In the genomic region with DNA sequence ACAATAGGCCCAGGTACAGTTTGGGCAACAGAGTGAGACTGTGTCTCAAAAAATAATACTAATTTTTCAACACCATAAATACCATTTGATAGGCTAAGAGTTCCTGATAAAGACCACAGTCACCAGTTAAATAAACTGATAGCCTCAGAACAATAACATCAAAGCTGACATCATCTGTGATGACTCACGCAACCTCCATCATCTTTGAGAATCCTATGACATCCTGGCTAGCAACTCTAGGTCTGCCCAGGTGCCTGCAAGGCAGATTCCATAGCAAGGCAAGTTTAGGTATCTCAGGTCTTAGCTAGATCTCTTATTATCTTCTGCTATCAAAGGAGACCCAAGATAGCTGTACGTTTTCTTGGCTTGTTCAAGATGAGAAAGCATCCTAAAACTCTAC, we compare ENCODE assay signal across 14 cellular contexts. TPM values are rescaled to one million over a fixed set of nuclear protein-coding genes. Genes with fewer than 3 reads are reported as not detected.
DNase-seq lines count a peak whose midpoint lies in the region; ATAC-seq, FAIRE-seq and TF ChIP-seq lines count a peak whose summit lies in the region.
"Had no signal": no experiment of that assay in that cellular context is flagged by ENCODE, and none has a peak within 500 bp of the region (broad histone marks: within the 10 kb centered on the region; RNA-seq: fewer than 3 reads in every experiment).

No MANE protein-coding gene starts in this region.

- peaks cover 2% of the 10 kb centered on the region for H3K4me1 Mint-ChIP-seq in osteocyte (ENCODE audit: unreplicated experiment)

- peak; percentile 53 to 80 for ATAC-seq in A549
- no peak for ATAC-seq in Right ventricle myocardium superior (ENCODE audit: poor library complexity)
- no peak for ATAC-seq in HG02840 (IDR thresholded peaks at IDR 0.05; ENCODE audit: low FRiP score, unreplicated experiment)

- H3K27ac ChIP-seq in A549 (no peak overlapping the region), HEK293 (ENCODE audit: extremely low read depth, low read depth, low read length) (no peak overlapping the region)
- H3K27ac ChIP-seq: parathyroid adenoma had no signal

- FAIRE-seq in A549 (lab: Jason Lieb, UNC), result no peak

- no peak for TF ChIP-seq POLR2A in A549 (IDR thresholded peaks at IDR 0.05; ENCODE audit: low read length)

- no peak for TF ChIP-seq CTCF in A549 (IDR thresholded peaks at IDR 0.05)
- TF ChIP-seq CTCF in HEK293 (tag by site-specific recombination; IDR thresholded peaks at IDR 0.05), result no peak
- no peak for TF ChIP-seq CTCF in osteocyte (IDR thresholded peaks at IDR 0.05)

- no peaks in the 10 kb centered on the region for H3K9me3 Mint-ChIP-seq in osteocyte (ENCODE audit: unreplicated experiment)
- H3K9me3 Mint-ChIP-seq: activated CD4-positive, alpha-beta memory T cell treated with anti-CD3 and anti-CD28 coated beads for 36 hours; T-helper 1 cell treated with Interleukin-12 subunit alpha and Interleukin-12 subunit beta and Interleukin-4 antibody, amounts not matched to agents 30 μg/mL and 1 μg/mL, for 36 hours had no signal

- WGBS in A549 (ENCODE audit: missing lambda C conversion rate), result 50% methylated on average over 2 of the region's 2 CpGs

- 0 out of 3 replicates have a peak overlapping the region, but pooled peaks have one; percentile 8 for H3K4me2 ChIP-seq in A549

- POLR2A ChIA-PET in A549 (lab: Yijun Ruan, JAX) (interaction anchor here (0.6 kb wide), 2 partner anchors 22 to 259 kb away, joined by 3 read pairs; no protein-coding TSS in a partner anchor), HEK293 (lab: Yijun Ruan, JAX) (no interaction called here)

- no peaks in the 10 kb centered on the region for H3K27me3 Mint-ChIP-seq in osteocyte (ENCODE audit: unreplicated experiment)
- H3K27me3 Mint-ChIP-seq: activated CD4-positive, alpha-beta memory T cell treated with anti-CD3 and anti-CD28 coated beads for 36 hours; brain had no signal

- H3K9me3 ChIP-seq in A549 (no peaks in the 10 kb centered on the region), HEK293 (ENCODE audit: control insufficient read depth, insufficient read depth, low read depth, low read length) (no peaks in the 10 kb centered on the region)

- H3K4me1 ChIP-seq in A549, result peaks cover 9% of the 10 kb centered on the region; the same call in 2 of the 3 replicates
- H3K4me1 ChIP-seq in HEK293 (ENCODE audit: control insufficient read depth, insufficient read depth, low read length), result 0 out of 2 replicates have a peak, but pooled peaks cover 2% of the 10 kb centered on the region
- H3K4me1 ChIP-seq: parathyroid adenoma had no signal

- CTCF ChIA-PET in A549 (lab: Yijun Ruan, JAX) (interaction anchor here (0.6 to 3.1 kb wide), 5 partner anchors 15 to 174 kb away, joined by 3 to 17 read pairs (median 5); no protein-coding TSS in a partner anchor), HEK293 (lab: Yijun Ruan, JAX) (interaction anchor here (0.6 to 0.9 kb wide), 4 partner anchors 16 to 158 kb away, joined by 3 to 4 read pairs (median 3); no protein-coding TSS in a partner anchor)

- H3K4me3 Mint-ChIP-seq in osteocyte (ENCODE audit: unreplicated experiment), result no peak overlapping the region
- H3K4me3 Mint-ChIP-seq: activated CD4-positive, alpha-beta memory T cell treated with anti-CD3 and anti-CD28 coated beads for 36 hours; brain; T-helper 1 cell treated with Interleukin-12 subunit alpha and Interleukin-12 subunit beta and Interleukin-4 antibody, amounts not matched to agents 30 μg/mL and 1 μg/mL, for 36 hours had no signal

- DNase-seq in A549 (ENCODE audit: low read depth in 1 of 2, low spot score in 1 of 2) (peak; percentile 62 to 73), amniotic epithelial cell (ENCODE audit: low read depth) (peak; percentile 64), glomerular visceral epithelial cell (ENCODE audit: extremely low spot score) (peak; percentile 50), cardiac septum (ENCODE audit: low spot score) (no peak), osteocyte (ENCODE audit: extremely low spot score, unreplicated experiment) (no peak), Right ventricle myocardium superior (no peak)
- DNase-seq: activated CD4-positive, alpha-beta memory T cell treated with anti-CD3 and anti-CD28 coated beads for 36 hours; activated effector memory CD4-positive, alpha-beta T cell treated with Interleukin-2 at 50 U/mL for 16 hours; NCI-H2227 treated with DMSO at 0.1 percent for 48 hours had no signal

- H3K36me3 Mint-ChIP-seq in osteocyte (ENCODE audit: unreplicated experiment), result no peaks in the 10 kb centered on the region
- H3K36me3 Mint-ChIP-seq: activated CD4-positive, alpha-beta memory T cell treated with anti-CD3 and anti-CD28 coated beads for 36 hours; brain had no signal

- H3K36me3 ChIP-seq in HEK293 (ENCODE audit: control insufficient read depth in 2 of 2, insufficient read depth in 1 of 2, low read length in 2 of 2), result no peaks in the 10 kb centered on the region

- no peak for TF ChIP-seq RAD21 in A549 (conservative IDR thresholded peaks at IDR 0.05 in 1 of 2, IDR thresholded peaks at IDR 0.05 in 1 of 2)

- intact Hi-C loops in cardiac septum (cut with DNase I), result no loop called here
- intact Hi-C loops in Right ventricle myocardium superior (cut with DNase I), result no loop called here

- H3K27ac Mint-ChIP-seq in osteocyte (ENCODE audit: unreplicated experiment), result no peak overlapping the region
- H3K27ac Mint-ChIP-seq: activated CD4-positive, alpha-beta memory T cell treated with anti-CD3 and anti-CD28 coated beads for 36 hours; brain; T-helper 1 cell treated with Interleukin-12 subunit alpha and Interleukin-12 subunit beta and Interleukin-4 antibody, amounts not matched to agents 30 μg/mL and 1 μg/mL, for 36 hours had no signal

- H3K4me3 ChIP-seq in A549 (no peak overlapping the region), HEK293 (ENCODE audit: low read depth, low read length) (no peak overlapping the region)

- TF ChIP-seq EP300 in A549 (IDR thresholded peaks at IDR 0.05), result no peak

TF ChIP-seq in A549, 52 proteins besides CTCF, POLR2A, EP300 and RAD21:
- TF ChIP-seq FOSL2 (IDR thresholded peaks at IDR 0.05), result 0 out of 2 replicates have a peak, but pooled peaks have one; percentile 27
- peak; percentile 83 for TF ChIP-seq FOSL2 (CRISPR knock-in tag; IDR thresholded peaks at IDR 0.05)
- TF ChIP-seq, protein P1, sequence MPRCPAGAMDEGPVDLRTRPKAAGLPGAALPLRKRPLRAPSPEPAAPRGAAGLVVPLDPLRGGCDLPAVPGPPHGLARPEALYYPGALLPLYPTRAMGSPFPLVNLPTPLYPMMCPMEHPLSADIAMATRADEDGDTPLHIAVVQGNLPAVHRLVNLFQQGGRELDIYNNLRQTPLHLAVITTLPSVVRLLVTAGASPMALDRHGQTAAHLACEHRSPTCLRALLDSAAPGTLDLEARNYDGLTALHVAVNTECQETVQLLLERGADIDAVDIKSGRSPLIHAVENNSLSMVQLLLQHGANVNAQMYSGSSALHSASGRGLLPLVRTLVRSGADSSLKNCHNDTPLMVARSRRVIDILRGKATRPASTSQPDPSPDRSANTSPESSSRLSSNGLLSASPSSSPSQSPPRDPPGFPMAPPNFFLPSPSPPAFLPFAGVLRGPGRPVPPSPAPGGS (IDR thresholded peaks at IDR 0.05), result no peak
- TF ChIP-seq SREBF2 (IDR thresholded peaks at IDR 0.05), result no peak
- no peak for TF ChIP-seq KDM5A (IDR thresholded peaks at IDR 0.05)

TF ChIP-seq in HEK293, 187 proteins besides CTCF, POLR2A, EP300 and RAD21 (continues in another document):
- peak; percentile 59 for TF ChIP-seq ZNF335 (tag by site-specific recombination; conservative IDR thresholded peaks at IDR 0.05)
- TF ChIP-seq ZNF366 (tag by site-specific recombination; conservative IDR thresholded peaks at IDR 0.05), result 0 out of 2 replicates have a peak, but pooled peaks have one; percentile 49
- no peak for TF ChIP-seq REPIN1 (tag by site-specific recombination; IDR thresholded peaks at IDR 0.05; ENCODE audit: low read depth)
- TF ChIP-seq, protein P2, sequence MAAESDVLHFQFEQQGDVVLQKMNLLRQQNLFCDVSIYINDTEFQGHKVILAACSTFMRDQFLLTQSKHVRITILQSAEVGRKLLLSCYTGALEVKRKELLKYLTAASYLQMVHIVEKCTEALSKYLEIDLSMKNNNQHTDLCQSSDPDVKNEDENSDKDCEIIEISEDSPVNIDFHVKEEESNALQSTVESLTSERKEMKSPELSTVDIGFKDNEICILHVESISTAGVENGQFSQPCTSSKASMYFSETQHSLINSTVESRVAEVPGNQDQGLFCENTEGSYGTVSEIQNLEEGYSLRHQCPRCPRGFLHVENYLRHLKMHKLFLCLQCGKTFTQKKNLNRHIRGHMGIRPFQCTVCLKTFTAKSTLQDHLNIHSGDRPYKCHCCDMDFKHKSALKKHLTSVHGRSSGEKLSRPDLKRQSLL (tag by site-specific recombination; IDR thresholded peaks at IDR 0.05), result peak; percentile 89
- TF ChIP-seq ZSCAN30 (tag by site-specific recombination; IDR thresholded peaks at IDR 0.05), result peak; percentile 90
- peak; percentile 63; the same call in 1 of the 2 replicates for TF ChIP-seq ZBTB21 (tag by site-specific recombination; IDR thresholded peaks at IDR 0.05)
- TF ChIP-seq, protein P3, sequence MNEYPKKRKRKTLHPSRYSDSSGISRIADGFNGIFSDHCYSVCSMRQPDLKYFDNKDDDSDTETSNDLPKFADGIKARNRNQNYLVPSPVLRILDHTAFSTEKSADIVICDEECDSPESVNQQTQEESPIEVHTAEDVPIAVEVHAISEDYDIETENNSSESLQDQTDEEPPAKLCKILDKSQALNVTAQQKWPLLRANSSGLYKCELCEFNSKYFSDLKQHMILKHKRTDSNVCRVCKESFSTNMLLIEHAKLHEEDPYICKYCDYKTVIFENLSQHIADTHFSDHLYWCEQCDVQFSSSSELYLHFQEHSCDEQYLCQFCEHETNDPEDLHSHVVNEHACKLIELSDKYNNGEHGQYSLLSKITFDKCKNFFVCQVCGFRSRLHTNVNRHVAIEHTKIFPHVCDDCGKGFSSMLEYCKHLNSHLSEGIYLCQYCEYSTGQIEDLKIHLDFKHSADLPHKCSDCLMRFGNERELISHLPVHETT (tag by site-specific recombination; IDR thresholded peaks at IDR 0.05), result 0 out of 2 replicates have a peak, but pooled peaks have one; percentile 34

RNA-seq across cellular contexts. Expression of a gene that starts 30.5 kb away (rescaled TPM):
- polyA plus RNA-seq in A549 (2011; rRNA removed) (25.0 and 26.8 TPM in 2 replicates), A549 (2017; fragmentation: RNase III; extraction: RNeasy Plus Mini Kit Qiagen cat#74134 plus additional on column Dnase treatment) (29.5 to 32.9 TPM (median 30.0 TPM) in 3 replicates)
- 38.9 and 52.6 TPM in 2 replicates for polyA plus RNA-seq in A549 (2012; cell fraction: cytosol; rRNA removed)
- 85.6 and 111 TPM in 2 replicates for polyA plus RNA-seq in A549 (2012; cell fraction: nucleus; rRNA removed)
- 32.4 and 40.0 TPM in 2 replicates for polyA minus RNA-seq in A549 (2011; rRNA and poly(A)+ RNA removed)
- total RNA-seq in cardiac septum (21.5 TPM), osteocyte (39.9 and 40.6 TPM in 2 replicates), Right ventricle myocardium superior (26.6 TPM)

RNA-seq across cellular contexts. Expression of a gene that starts 47.3 kb away (rescaled TPM):
- polyA plus RNA-seq in A549 (2011; rRNA removed), result 56.5 and 73.6 TPM in 2 replicates
- polyA plus RNA-seq in A549 (2012; cell fraction: cytosol; rRNA removed), result 18.9 and 26.1 TPM in 2 replicates
- 8.9 and 18.9 TPM in 2 replicates for polyA plus RNA-seq in A549 (2012; cell fraction: nucleus; rRNA removed)
- polyA plus RNA-seq in A549 (2017; fragmentation: RNase III; extraction: RNeasy Plus Mini Kit Qiagen cat#74134 plus additional on column Dnase treatment), result 24.8 to 28.5 TPM (median 26.7 TPM) in 3 replicates
- 70.0 and 85.1 TPM in 2 replicates for polyA minus RNA-seq in A549 (2011; rRNA and poly(A)+ RNA removed)
- 15.7 TPM for total RNA-seq in cardiac septum
- total RNA-seq in osteocyte, result 33.9 and 36.6 TPM in 2 replicates
- 14.8 TPM for total RNA-seq in Right ventricle myocardium superior

Comparison
In these comparisons a context has a peak if more than half of its experiments do, and no peak if none do; other contexts are left out.
1. ATAC-seq: peak in A549 (2 of 2); none in Right ventricle myocardium superior (single experiment) and HG02840 (single experiment).
2. DNase-seq: peak in A549 (2 of 2), amniotic epithelial cell (single experiment) and glomerular visceral epithelial cell (single experiment); none in cardiac septum (single experiment), osteocyte (single experiment) and Right ventricle myocardium superior (single experiment).